Comparison of ENCODE assay signal across 8 cellular contexts in the genomic region with DNA sequence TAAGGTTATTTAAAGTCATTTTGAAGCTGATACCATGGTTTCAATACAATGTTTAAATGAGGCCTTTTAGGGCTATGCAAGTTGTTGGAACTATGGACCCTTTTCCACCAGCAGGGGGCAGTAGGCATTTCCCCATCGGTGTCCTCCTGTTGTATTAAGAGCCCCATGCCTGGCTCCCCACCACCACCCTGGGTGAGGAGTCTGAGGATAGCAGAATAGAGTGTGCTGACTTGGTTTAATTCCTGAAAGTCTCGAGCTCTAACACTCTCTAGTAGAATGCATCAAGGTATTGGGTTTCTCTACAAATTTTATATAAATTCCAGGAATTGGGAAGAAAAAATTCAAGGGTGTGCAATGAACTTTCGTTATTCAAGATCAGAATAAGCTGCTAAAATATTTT.
A peak's percentile ranks its signal among the peaks of the same experiment; 100 is the strongest.
DNase-seq lines count a peak whose midpoint lies in the region; ATAC-seq and TF ChIP-seq lines count a peak whose summit lies in the region.

No MANE protein-coding gene starts in this region.

- no peaks in the 10 kb centered on the region for H3K4me1 Mint-ChIP-seq in activated T-cell treated with anti-CD3 and anti-CD28 coated beads, Interleukin-2, amount 50 U/mL, for 4 hours (ENCODE audit: low read depth)

- TF ChIP-seq POLR2A in ovary (IDR thresholded peaks at IDR 0.05) = no peak

- WGBS in ovary, 3 donors = 36 to 42% (median 40%) methylated on average over 3 of the region's 3 CpGs

- H3K27me3 ChIP-seq in BE2C = no peaks in the 10 kb centered on the region
- H3K27me3 ChIP-seq in foreskin keratinocyte = no peaks in the 10 kb centered on the region
- H3K27me3 ChIP-seq in ovary = no peaks in the 10 kb centered on the region

- intact Hi-C loops in ovary (cut with DNase I) = loop anchor here in 1 of 4 donors (5.0 to 10.0 kb wide), 2 partner anchors 238 to 290 kb away; no protein-coding TSS in a partner anchor

- ATAC-seq in GM18867 (IDR thresholded peaks at IDR 0.05; ENCODE audit: unreplicated experiment) (peak; percentile 97), HG03045 (IDR thresholded peaks at IDR 0.05; ENCODE audit: unreplicated experiment) (peak; percentile 87), foreskin keratinocyte (peak; percentile 41)
- peak; percentile 63 to 70 for ATAC-seq in activated T-cell treated with anti-CD3 and anti-CD28 coated beads, Interleukin-2, amount 50 U/mL, for 4 hours

- TF ChIP-seq CTCF in BE2C (IDR thresholded peaks at IDR 0.05; ENCODE audit: low read depth, low read length) (peak; percentile 87), foreskin keratinocyte (conservative IDR thresholded peaks at IDR 0.05) (peak; percentile 72), ovary (IDR thresholded peaks at IDR 0.05) (peak in 1 of 3 donors; percentile 29)

- H3K36me3 Mint-ChIP-seq in activated T-cell treated with anti-CD3 and anti-CD28 coated beads, Interleukin-2, amount 50 U/mL, for 4 hours (ENCODE audit: insufficient read depth) = no peaks in the 10 kb centered on the region

- H3K27ac ChIP-seq in foreskin keratinocyte (no peak overlapping the region), ovary (no peak overlapping the region)

- H3K27me3 Mint-ChIP-seq in activated T-cell treated with anti-CD3 and anti-CD28 coated beads, Interleukin-2, amount 50 U/mL, for 4 hours (ENCODE audit: low read depth) = peaks cover 8% of the 10 kb centered on the region

- H3K9me3 ChIP-seq in BE2C (no peaks in the 10 kb centered on the region), ovary (no peaks in the 10 kb centered on the region)

- H3K4me1 ChIP-seq in BE2C (no peaks in the 10 kb centered on the region), foreskin keratinocyte (peaks cover 14% of the 10 kb centered on the region), ovary (ENCODE audit: insufficient read depth) (peaks cover 10% of the 10 kb centered on the region)

- no peak for TF ChIP-seq EP300 in ovary (IDR thresholded peaks at IDR 0.05)

- peak; percentile 84 for DNase-seq in BE2C
- DNase-seq in NOMO-1 treated with DMSO at 0.1 percent for 48 hours (lab: John Stamatoyannopoulos, UW; ENCODE audit: unreplicated experiment) = peak; percentile 54
- DNase-seq in activated T-cell treated with anti-CD3 and anti-CD28 coated beads, Interleukin-2, amount 50 U/mL, for 4 hours = peak; percentile 56
- peak in 1 of 2 donors; percentile 43 for DNase-seq in foreskin keratinocyte
- peak; percentile 36 to 79 (median 54) for DNase-seq in ovary
- no peak for DNase-seq in NCI-H128 (lab: John Stamatoyannopoulos, UW; ENCODE audit: unreplicated experiment)

- H3K36me3 ChIP-seq in BE2C (no peaks in the 10 kb centered on the region), ovary (no peaks in the 10 kb centered on the region)

- no peak overlapping the region for H3K4me3 Mint-ChIP-seq in activated T-cell treated with anti-CD3 and anti-CD28 coated beads, Interleukin-2, amount 50 U/mL, for 4 hours

- no peaks in the 10 kb centered on the region for H3K9me3 Mint-ChIP-seq in activated T-cell treated with anti-CD3 and anti-CD28 coated beads, Interleukin-2, amount 50 U/mL, for 4 hours

- H3K4me3 ChIP-seq in BE2C (ENCODE audit: low read depth, low read length) (no peak overlapping the region), ovary (no peak overlapping the region)

Comparison
In these comparisons a context has a peak if more than half of its experiments do, and no peak if none do; other contexts are left out.
1. ATAC-seq: peak in every context shown above with its lines; median percentile 97 in GM18867; 87 in HG03045; 66 in activated T-cell treated with anti-CD3 and anti-CD28 coated beads, Interleukin-2, amount 50 U/mL, for 4 hours; 41 in foreskin keratinocyte.